22 cellular contexts compared by ENCODE assay signal in genomic region chr1:239843556-239843955, GRCh38.
"Had no signal": no experiment of that assay in that cellular context is flagged by ENCODE, and none has a peak within 500 bp of the region (broad histone marks: within the 10 kb centered on the region; RNA-seq: fewer than 3 reads in every experiment).

No MANE protein-coding gene starts in this region.

- DNase-seq: IMR-90, MG63, NCI-H1092, NCI-H1105 treated with DMSO at 0.1 percent for 48 hours, NCI-H1417 treated with DMSO at 0.1 percent for 48 hours, NCI-H146, NCI-H1694 treated with DMSO at 0.1 percent for 48 hours, NCI-H1930, NCI-H2081, NCI-H2107, NCI-H2227 treated with DMSO at 0.1 percent for 48 hours, NCI-H524, NCI-H526 treated with DMSO at 0.1 percent for 48 hours, NCI-H748 treated with DMSO at 0.1 percent for 48 hours, PC-9, Peyer's patch, Right ventricle myocardium superior, SIG-M5, T-helper 2 cell had no signal

- H2AFZ ChIP-seq: PC-9 had no signal

- H3K36me3 ChIP-seq: MG63, Peyer's patch, SJSA1 had no signal

- ATAC-seq: HepG2 had no signal

- H3K9me3 ChIP-seq: MG63, Peyer's patch, SJSA1 had no signal

- H3K4me2 ChIP-seq: PC-9 had no signal

- H3K4me3 ChIP-seq: MG63, PC-9, Peyer's patch, SJSA1, SK-N-MC had no signal

- H3K4me1 ChIP-seq: Peyer's patch, SJSA1 had no signal

- H3K27me3 ChIP-seq: MG63, Peyer's patch, SJSA1 had no signal

- H3K27ac ChIP-seq: PC-9, Peyer's patch, SJSA1, SK-N-MC had no signal
